Comparison of ENCODE assay signal across 1 cellular context in the genomic region with DNA sequence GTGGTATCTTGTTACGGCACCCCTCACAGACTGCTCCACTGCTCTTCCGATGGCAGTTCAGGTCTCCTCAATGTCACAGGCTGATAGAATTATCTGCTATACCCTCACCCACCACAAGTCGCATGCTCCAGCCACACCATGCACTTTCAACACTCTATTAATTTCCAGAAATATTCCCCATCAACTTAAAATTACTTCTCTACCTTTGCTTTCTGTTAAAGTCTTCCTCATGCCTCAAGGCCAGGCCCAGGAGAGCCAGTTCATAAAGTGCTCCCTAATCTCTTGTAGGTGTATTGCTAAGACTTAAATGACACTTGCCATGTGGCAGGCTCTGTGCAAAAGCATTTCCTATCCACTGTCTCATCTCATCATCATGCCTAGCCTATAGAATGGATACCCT.
TF ChIP-seq lines count a peak whose summit lies in the region.

No MANE protein-coding gene starts in this region.

TF ChIP-seq in WTC11, 78 proteins besides CTCF, POLR2A, EP300 and RAD21 (continued from another document):
- TF ChIP-seq ELF4 (CRISPR knock-in tag; IDR thresholded peaks at IDR 0.05; ENCODE audit: low read depth), result no peak
- TF ChIP-seq, protein P1, sequence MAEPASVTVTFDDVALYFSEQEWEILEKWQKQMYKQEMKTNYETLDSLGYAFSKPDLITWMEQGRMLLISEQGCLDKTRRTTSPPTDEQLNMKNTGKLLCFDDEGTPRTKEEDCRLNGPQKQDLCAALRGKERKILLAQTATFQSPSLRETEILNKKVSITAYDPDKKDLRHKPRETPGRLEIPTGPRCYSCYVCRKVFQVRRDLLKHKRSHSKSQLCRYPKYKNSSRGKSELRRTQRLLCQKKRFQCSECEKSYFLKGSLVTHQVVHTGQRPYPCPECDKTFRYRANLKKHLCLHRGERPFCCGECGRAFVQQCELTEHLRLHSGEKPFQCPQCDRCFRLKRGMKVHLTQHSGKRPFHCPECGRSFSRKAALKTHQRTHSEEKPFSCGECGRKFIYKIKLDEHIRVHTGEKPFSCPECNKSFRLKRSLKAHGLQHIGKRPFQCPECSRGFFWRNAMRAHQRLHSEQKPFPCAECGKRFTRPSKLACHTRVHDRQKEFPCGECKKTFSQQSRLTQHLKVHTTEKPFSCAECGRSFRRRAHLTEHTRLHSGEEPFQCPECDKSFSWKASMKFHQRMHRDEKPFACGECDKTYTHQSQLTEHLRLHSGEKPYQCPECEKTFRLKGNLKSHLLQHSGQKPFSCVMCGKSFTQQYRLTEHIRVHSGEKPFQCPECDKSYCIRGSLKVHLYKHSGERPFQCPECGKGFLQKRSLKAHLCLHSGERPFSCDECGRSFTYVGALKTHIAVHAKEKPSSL (CRISPR knock-in tag; conservative IDR thresholded peaks at IDR 0.05), result no peak
TF ChIP-seq in WTC11: peak in this region for 0.
